Comparison of ENCODE assay signal across 8 cellular contexts in genomic region chr2:121689356-121689755, GRCh38. TPM values are rescaled to one million over a fixed set of nuclear protein-coding genes. Genes with fewer than 3 reads are reported as not detected.
DNase-seq lines count a peak whose midpoint lies in the region; ATAC-seq lines count a peak whose summit lies in the region.

No MANE protein-coding gene starts in this region.

- intact Hi-C loops in left colon (cut with DNase I, micrococcal nuclease) = no loop called here

- DNase-seq in EH (ENCODE audit: low read depth) (peak; percentile 62), NCI-H345 (lab: John Stamatoyannopoulos, UW) (peak; percentile 11), dermis blood vessel endothelial cell (peak; percentile 87), myocyte (ENCODE audit: low read depth) (peak; percentile 41), left colon (no peak)
- DNase-seq in activated CD4-positive, CD25-positive, alpha-beta regulatory T cell treated with anti-CD3 and anti-CD28 coated beads, Interleukin-2, amount 50 U/mL, for 72 hours = no peak

- ATAC-seq in GM21528 (IDR thresholded peaks at IDR 0.05; ENCODE audit: low FRiP score, unreplicated experiment) = no peak
- ATAC-seq in left colon = no peak
- ATAC-seq in GM18511 (IDR thresholded peaks at IDR 0.05; ENCODE audit: unreplicated experiment) = no peak

RNA-seq across cellular contexts. Expression of gene CLASP1, which starts 40.1 kb away (rescaled TPM):
- total RNA-seq in dermis blood vessel endothelial cell (51.9 and 67.7 TPM in 2 replicates), myocyte (42.4 and 43.9 TPM in 2 replicates), left colon (10 to 100 TPM; 33.8 to 36.1 TPM)
- polyA plus RNA-seq in myocyte (2012) = 21.5 TPM

RNA-seq across cellular contexts. Expression of gene NIFK, which starts 47.3 kb away (rescaled TPM):
- total RNA-seq in dermis blood vessel endothelial cell (45.1 and 75.9 TPM in 2 replicates), myocyte (55.0 and 69.4 TPM in 2 replicates), left colon (10 to 100 TPM; 28.6 to 30.1 TPM)
- 22.6 TPM for polyA plus RNA-seq in myocyte (2012)

Comparison
In these comparisons a context has a peak if more than half of its experiments do, and no peak if none do; other contexts are left out.
1. DNase-seq: peak in EH (single experiment), NCI-H345 (single experiment), dermis blood vessel endothelial cell (single experiment) and myocyte (single experiment); none in activated CD4-positive, CD25-positive, alpha-beta regulatory T cell treated with anti-CD3 and anti-CD28 coated beads, Interleukin-2, amount 50 U/mL, for 72 hours (single experiment) and left colon (0 of 2).